10 cellular contexts compared by ENCODE assay signal in genomic region chr6:37017606-37018005, GRCh38. TPM values are rescaled to one million over a fixed set of nuclear protein-coding genes. Genes with fewer than 3 reads are reported as not detected.
A peak's percentile ranks its signal among the peaks of the same experiment; 100 is the strongest.
DNase-seq lines count a peak whose midpoint lies in the region; ATAC-seq, FAIRE-seq and TF ChIP-seq lines count a peak whose summit lies in the region.
"Had no signal": no experiment of that assay in that cellular context is flagged by ENCODE, and none has a peak within 500 bp of the region (broad histone marks: within the 10 kb centered on the region; RNA-seq: fewer than 3 reads in every experiment).

No MANE protein-coding gene starts in this region.

- peak overlapping the region; percentile 46 for H3K4me2 ChIP-seq in keratinocyte (ENCODE audit: control insufficient read depth, extremely low read depth, insufficient read depth, low read depth, low read length)

- FAIRE-seq in keratinocyte (lab: Jason Lieb, UNC): no peak
- FAIRE-seq: endometrium had no signal

- no peaks in the 10 kb centered on the region for H3K9me1 ChIP-seq in keratinocyte (ENCODE audit: control insufficient read depth, extremely low read depth, insufficient read depth, low read length)

- H3K36me3 Mint-ChIP-seq in activated naive CD8-positive, alpha-beta T cell treated with anti-CD3 and anti-CD28 coated beads, Interleukin-2, amount 10 ng/mL, durations not matched to agents 7 days and 5 days: peaks cover 3% of the 10 kb centered on the region
- no peaks in the 10 kb centered on the region for H3K36me3 Mint-ChIP-seq in activated naive CD8-positive, alpha-beta T cell treated with anti-CD3 and anti-CD28 coated beads, Interleukin-2, amount 50 U/mL, for 24 hours (ENCODE audit: low read depth)

- H3K36me3 ChIP-seq in WERI-Rb-1 (no peaks in the 10 kb centered on the region), keratinocyte (ENCODE audit: control insufficient read depth in 2 of 2, extremely low read depth in 1 of 2, insufficient read depth in 2 of 2, low read length in 2 of 2) (no peaks in the 10 kb centered on the region), thyroid gland (no peaks in the 10 kb centered on the region)

- no peak overlapping the region for H3K27ac ChIP-seq in WERI-Rb-1
- no peak overlapping the region for H3K27ac ChIP-seq in keratinocyte (ENCODE audit: control insufficient read depth, insufficient read depth, low read length)
- peak overlapping the region; percentile 38 to 86 (median 72) for H3K27ac ChIP-seq in thyroid gland
- H3K27ac ChIP-seq: HL-60 had no signal

- no peaks in the 10 kb centered on the region for H4K20me1 ChIP-seq in keratinocyte (ENCODE audit: control insufficient read depth, extremely low read depth, insufficient read depth, low read length)

- peaks cover 18% of the 10 kb centered on the region for H3K4me1 ChIP-seq in keratinocyte (ENCODE audit: control insufficient read depth, extremely low read depth, insufficient read depth, low read length)
- peaks cover 22 to 23% of the 10 kb centered on the region in 2 donors for H3K4me1 ChIP-seq in thyroid gland

- POLR2A ChIA-PET in activated naive CD8-positive, alpha-beta T cell treated with anti-CD3 and anti-CD28 coated beads, Interleukin-2, amount 10 ng/mL, durations not matched to agents 7 days and 5 days (lab: Charles Lee): interaction anchor here (0.6 to 16.2 kb wide), 16 partner anchors 11 to 297 kb away, joined by 3 to 372 read pairs (median 4); partner anchors contain the start of genes C6orf89, MTCH1, PIM1 and PPIL1

- H3K9me3 ChIP-seq in WERI-Rb-1 (ENCODE audit: severe bottlenecking): no peaks in the 10 kb centered on the region
- H3K9me3 ChIP-seq in keratinocyte (ENCODE audit: control insufficient read depth, low read depth, low read length): no peaks in the 10 kb centered on the region
- no peaks in the 10 kb centered on the region for H3K9me3 ChIP-seq in thyroid gland

- H3K4me3 ChIP-seq in WERI-Rb-1 (ENCODE audit: low read depth, low read length) (no peak overlapping the region), keratinocyte (ENCODE audit: control insufficient read depth in 2 of 3, extremely low read depth in 1 of 3, insufficient read depth in 2 of 3, low read depth in 1 of 3, low read length in 3 of 3) (no peak overlapping the region), thyroid gland (replicated peaks in 1 of 3) (no peak overlapping the region)

- no peak for TF ChIP-seq POLR2A in thyroid gland (IDR thresholded peaks at IDR 0.05)

- ATAC-seq in activated naive CD8-positive, alpha-beta T cell treated with anti-CD3 and anti-CD28 coated beads, Interleukin-2, amount 10 ng/mL, durations not matched to agents 7 days and 5 days (ENCODE audit: low read depth): no peak
- no peak for ATAC-seq in activated naive CD8-positive, alpha-beta T cell treated with anti-CD3 and anti-CD28 coated beads, Interleukin-2, amount 50 U/mL, for 24 hours
- ATAC-seq in GM21619 (IDR thresholded peaks at IDR 0.05; ENCODE audit: unreplicated experiment): no peak
- no peak for ATAC-seq in HG02571 (IDR thresholded peaks at IDR 0.05; ENCODE audit: unreplicated experiment)

- dilution Hi-C loops in keratinocyte (cut with MboI; ENCODE audit: extremely low pct_ligation_motif_present, low sequenced_read_pairs): no loop called here

- H3K27ac Mint-ChIP-seq in activated naive CD8-positive, alpha-beta T cell treated with anti-CD3 and anti-CD28 coated beads, Interleukin-2, amount 10 ng/mL, durations not matched to agents 7 days and 5 days: peak overlapping the region; percentile 70
- no peak overlapping the region for H3K27ac Mint-ChIP-seq in activated naive CD8-positive, alpha-beta T cell treated with anti-CD3 and anti-CD28 coated beads, Interleukin-2, amount 50 U/mL, for 24 hours

- H3K27me3 ChIP-seq in WERI-Rb-1 (ENCODE audit: insufficient read depth, low read depth, severe bottlenecking): no peaks in the 10 kb centered on the region
- H3K27me3 ChIP-seq in keratinocyte (ENCODE audit: control insufficient read depth, extremely low read depth, insufficient read depth, low read length): peaks cover 11% of the 10 kb centered on the region
- no peaks in the 10 kb centered on the region for H3K27me3 ChIP-seq in thyroid gland

- H2AFZ ChIP-seq in keratinocyte (ENCODE audit: control insufficient read depth, low read length): peak overlapping the region; percentile 82

- DNase-seq in activated naive CD8-positive, alpha-beta T cell treated with anti-CD3 and anti-CD28 coated beads, Interleukin-2, amount 10 ng/mL, durations not matched to agents 7 days and 5 days: no peak
- DNase-seq in activated naive CD8-positive, alpha-beta T cell treated with anti-CD3 and anti-CD28 coated beads, Interleukin-2, amount 50 U/mL, for 24 hours: no peak
- DNase-seq in WERI-Rb-1: no peak
- DNase-seq in keratinocyte (ENCODE audit: low read depth, low spot score): no peak
- DNase-seq in thyroid gland: no peak
- no peak for DNase-seq in COLO829 (ENCODE audit: low spot score)

- TF ChIP-seq CTCF in WERI-Rb-1 (IDR thresholded peaks at IDR 0.05; ENCODE audit: low read depth, low read length): peak; percentile 26; the same call in 1 of the 2 replicates
- no peak for TF ChIP-seq CTCF in keratinocyte (optimal IDR thresholded peaks at IDR 0.05 in 1 of 3, IDR thresholded peaks at IDR 0.05 in 1 of 3, conservative IDR thresholded peaks at IDR 0.05 in 1 of 3; ENCODE audit: extremely low read depth in 1 of 3, insufficient read depth in 2 of 3, low read length in 3 of 3)
- TF ChIP-seq CTCF in thyroid gland (IDR thresholded peaks at IDR 0.05): no peak

- intact Hi-C loops in thyroid gland (cut with DNase I): loop anchor here (10.0 kb wide), 2 partner anchors 103 to 133 kb away; partner anchors contain the start of gene C6orf89

- no peak overlapping the region for H3K9ac ChIP-seq in keratinocyte (ENCODE audit: control insufficient read depth, extremely low read depth, insufficient read depth, low read length)

- peak overlapping the region; percentile 31 for H3K4me3 Mint-ChIP-seq in activated naive CD8-positive, alpha-beta T cell treated with anti-CD3 and anti-CD28 coated beads, Interleukin-2, amount 10 ng/mL, durations not matched to agents 7 days and 5 days
- no peak overlapping the region for H3K4me3 Mint-ChIP-seq in activated naive CD8-positive, alpha-beta T cell treated with anti-CD3 and anti-CD28 coated beads, Interleukin-2, amount 50 U/mL, for 24 hours

- H3K4me1 Mint-ChIP-seq in activated naive CD8-positive, alpha-beta T cell treated with anti-CD3 and anti-CD28 coated beads, Interleukin-2, amount 10 ng/mL, durations not matched to agents 7 days and 5 days: peaks cover 43% of the 10 kb centered on the region
- H3K4me1 Mint-ChIP-seq in activated naive CD8-positive, alpha-beta T cell treated with anti-CD3 and anti-CD28 coated beads, Interleukin-2, amount 50 U/mL, for 24 hours: peaks cover 27% of the 10 kb centered on the region

- no peaks in the 10 kb centered on the region for H3K9me3 Mint-ChIP-seq in activated naive CD8-positive, alpha-beta T cell treated with anti-CD3 and anti-CD28 coated beads, Interleukin-2, amount 10 ng/mL, durations not matched to agents 7 days and 5 days
- H3K9me3 Mint-ChIP-seq in activated naive CD8-positive, alpha-beta T cell treated with anti-CD3 and anti-CD28 coated beads, Interleukin-2, amount 50 U/mL, for 24 hours: no peaks in the 10 kb centered on the region

- WGBS in thyroid gland, 2 donors: 71 to 83% methylated on average over 2 of the region's 2 CpGs

- no peaks in the 10 kb centered on the region for H3K79me2 ChIP-seq in keratinocyte (ENCODE audit: control insufficient read depth, insufficient read depth, low read length)

- H3K27me3 Mint-ChIP-seq in activated naive CD8-positive, alpha-beta T cell treated with anti-CD3 and anti-CD28 coated beads, Interleukin-2, amount 10 ng/mL, durations not matched to agents 7 days and 5 days: no peaks in the 10 kb centered on the region
- H3K27me3 Mint-ChIP-seq in activated naive CD8-positive, alpha-beta T cell treated with anti-CD3 and anti-CD28 coated beads, Interleukin-2, amount 50 U/mL, for 24 hours: no peaks in the 10 kb centered on the region

RNA-seq across cellular contexts. Expression of gene FGD2, which starts 12.2 kb away (rescaled TPM):
- 10 to 100 TPM in 1 of 2 experiments, 1 to 10 TPM in 1; 9.8 to 12.4 TPM for total RNA-seq in activated naive CD8-positive, alpha-beta T cell treated with anti-CD3 and anti-CD28 coated beads, Interleukin-2, amount 10 ng/mL, durations not matched to agents 7 days and 5 days
- polyA plus RNA-seq in keratinocyte: 0.03 to 0.13 TPM (median 0.08 TPM) in 3 replicates
- 0.09 TPM for polyA plus RNA-seq in keratinocyte (2011; ENCODE audit: low read depth)
- polyA plus RNA-seq in keratinocyte (2011; cell fraction: cytosol; rRNA removed): 0.04 and 0.08 TPM in 2 replicates
- polyA plus RNA-seq in keratinocyte (2011; cell fraction: nucleus; rRNA removed): 0.09 and 0.23 TPM in 2 replicates
- 0.66 TPM in 1 of 2 replicates, not detected in the other for polyA plus RNA-seq in keratinocyte (2012; ENCODE audit: low replicate concordance)
- 0.03 to 0.40 TPM (median 0.13 TPM) in 3 replicates for polyA minus RNA-seq in keratinocyte
- polyA minus RNA-seq in keratinocyte (2011; cell fraction: cytosol; rRNA and poly(A)+ RNA removed): not detected
- polyA minus RNA-seq in keratinocyte (2011; cell fraction: nucleus; rRNA and poly(A)+ RNA removed): 0.16 and 0.32 TPM in 2 replicates
- 10 to 100 TPM; 14.9 to 25.8 (median 23.1) TPM for total RNA-seq in thyroid gland

RNA-seq across cellular contexts. Expression of gene MTCH1, which starts 31.6 kb away (rescaled TPM):
- 100 to 1,000 TPM; 135 to 139 TPM for total RNA-seq in activated naive CD8-positive, alpha-beta T cell treated with anti-CD3 and anti-CD28 coated beads, Interleukin-2, amount 10 ng/mL, durations not matched to agents 7 days and 5 days
- polyA plus RNA-seq in keratinocyte: 72.9 to 90.3 TPM (median 88.8 TPM) in 3 replicates
- polyA plus RNA-seq in keratinocyte (2011; ENCODE audit: low read depth): 23.7 TPM
- polyA plus RNA-seq in keratinocyte (2011; cell fraction: cytosol; rRNA removed): 88.9 and 119 TPM in 2 replicates
- polyA plus RNA-seq in keratinocyte (2011; cell fraction: nucleus; rRNA removed): 76.4 and 84.0 TPM in 2 replicates
- 123 and 127 TPM in 2 replicates for polyA plus RNA-seq in keratinocyte (2012; ENCODE audit: low replicate concordance)
- polyA minus RNA-seq in keratinocyte: 80.7 to 152 TPM (median 82.5 TPM) in 3 replicates
- 74.4 TPM for polyA minus RNA-seq in keratinocyte (2011; cell fraction: cytosol; rRNA and poly(A)+ RNA removed)
- polyA minus RNA-seq in keratinocyte (2011; cell fraction: nucleus; rRNA and poly(A)+ RNA removed): 29.5 and 33.4 TPM in 2 replicates
- 1,000 to 10,000 TPM in 1 of 4 donors, 100 to 1,000 TPM in 3; 571 to 1,096 (median 866) TPM for total RNA-seq in thyroid gland

Comparison
In these comparisons a context has a peak if more than half of its experiments do, and no peak if none do; other contexts are left out.
1. H3K27ac ChIP-seq: peak in thyroid gland (3 of 3); none in WERI-Rb-1 (single experiment) and keratinocyte (single experiment).
2. RNA of gene MTCH1, which starts 31.6 kb away (total RNA-seq): 571 to 1,096 TPM in thyroid gland; 135 to 139 TPM in activated naive CD8-positive, alpha-beta T cell treated with anti-CD3 and anti-CD28 coated beads, Interleukin-2, amount 10 ng/mL, durations not matched to agents 7 days and 5 days; every median in the first group is over 4 times any median in the second.